8 cellular contexts compared by ENCODE assay signal in the genomic region with DNA sequence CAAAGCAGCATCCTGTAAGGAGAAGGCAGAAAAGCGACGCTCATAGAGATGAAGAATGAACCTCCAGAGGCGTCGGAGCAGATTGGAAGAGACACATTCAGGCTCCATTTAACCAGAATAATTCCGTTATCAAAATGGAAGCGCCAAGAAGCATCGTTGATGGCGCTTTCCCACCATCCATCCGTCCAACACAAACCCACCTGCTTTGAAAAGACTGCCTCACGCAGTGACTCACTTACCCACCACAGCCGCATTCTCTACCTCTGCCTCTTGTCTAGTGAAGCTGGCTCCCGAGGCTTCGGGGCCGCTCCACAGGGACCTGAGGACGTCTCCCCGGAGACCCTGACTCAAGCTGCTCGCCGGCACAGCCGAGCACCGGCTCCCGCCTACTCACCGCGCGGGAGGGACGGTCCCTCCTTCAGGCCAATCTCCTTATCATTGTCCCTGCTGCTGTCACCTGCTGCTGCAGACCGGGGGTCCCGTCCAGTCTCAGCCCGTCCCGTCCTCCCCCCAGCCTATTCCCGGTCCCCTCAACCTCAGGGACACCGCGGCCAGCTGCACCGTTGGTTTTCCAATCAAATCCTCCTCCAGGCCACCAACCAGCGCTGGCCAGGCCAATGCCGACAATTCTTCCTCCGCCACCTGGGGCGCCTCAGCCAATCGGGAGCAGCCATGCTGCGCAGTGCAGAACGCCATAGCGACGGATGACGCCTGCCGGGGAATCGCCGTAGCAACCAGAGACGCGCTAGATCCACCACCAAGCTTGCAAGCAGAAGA. TPM values are rescaled to one million over a fixed set of nuclear protein-coding genes. Genes with fewer than 3 reads are reported as not detected.
DNase-seq lines count a peak whose midpoint lies in the region; ATAC-seq and TF ChIP-seq lines count a peak whose summit lies in the region.

A gene with protein sequence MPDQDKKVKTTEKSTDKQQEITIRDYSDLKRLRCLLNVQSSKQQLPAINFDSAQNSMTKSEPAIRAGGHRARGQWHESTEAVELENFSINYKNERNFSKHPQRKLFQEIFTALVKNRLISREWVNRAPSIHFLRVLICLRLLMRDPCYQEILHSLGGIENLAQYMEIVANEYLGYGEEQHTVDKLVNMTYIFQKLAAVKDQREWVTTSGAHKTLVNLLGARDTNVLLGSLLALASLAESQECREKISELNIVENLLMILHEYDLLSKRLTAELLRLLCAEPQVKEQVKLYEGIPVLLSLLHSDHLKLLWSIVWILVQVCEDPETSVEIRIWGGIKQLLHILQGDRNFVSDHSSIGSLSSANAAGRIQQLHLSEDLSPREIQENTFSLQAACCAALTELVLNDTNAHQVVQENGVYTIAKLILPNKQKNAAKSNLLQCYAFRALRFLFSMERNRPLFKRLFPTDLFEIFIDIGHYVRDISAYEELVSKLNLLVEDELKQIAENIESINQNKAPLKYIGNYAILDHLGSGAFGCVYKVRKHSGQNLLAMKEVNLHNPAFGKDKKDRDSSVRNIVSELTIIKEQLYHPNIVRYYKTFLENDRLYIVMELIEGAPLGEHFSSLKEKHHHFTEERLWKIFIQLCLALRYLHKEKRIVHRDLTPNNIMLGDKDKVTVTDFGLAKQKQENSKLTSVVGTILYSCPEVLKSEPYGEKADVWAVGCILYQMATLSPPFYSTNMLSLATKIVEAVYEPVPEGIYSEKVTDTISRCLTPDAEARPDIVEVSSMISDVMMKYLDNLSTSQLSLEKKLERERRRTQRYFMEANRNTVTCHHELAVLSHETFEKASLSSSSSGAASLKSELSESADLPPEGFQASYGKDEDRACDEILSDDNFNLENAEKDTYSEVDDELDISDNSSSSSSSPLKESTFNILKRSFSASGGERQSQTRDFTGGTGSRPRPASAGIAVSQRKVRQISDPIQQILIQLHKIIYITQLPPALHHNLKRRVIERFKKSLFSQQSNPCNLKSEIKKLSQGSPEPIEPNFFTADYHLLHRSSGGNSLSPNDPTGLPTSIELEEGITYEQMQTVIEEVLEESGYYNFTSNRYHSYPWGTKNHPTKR (minus strand): TSS at position 553 of the 777 bp plus-strand sequence. CDS start 16,501 bp downstream, outside the sequence.

- H3K36me3 Mint-ChIP-seq in activated CD8-positive, alpha-beta T cell treated with anti-CD3 and anti-CD28 coated beads, Interleukin-2, amount 10 ng/mL, durations not matched to agents 7 days and 5 days (ENCODE audit: low read depth) = no peaks in the 10 kb centered on the region
- peaks cover 9% of the 10 kb centered on the region for H3K36me3 Mint-ChIP-seq in effector memory CD8-positive, alpha-beta T cell (ENCODE audit: insufficient read depth)

- ATAC-seq in HG03432 (IDR thresholded peaks at IDR 0.05; ENCODE audit: unreplicated experiment) (peak; percentile 100), lung (ENCODE audit: insufficient read depth, low FRiP score) (peak; percentile 99)
- peak; percentile 99 for ATAC-seq in activated CD8-positive, alpha-beta T cell treated with anti-CD3 and anti-CD28 coated beads, Interleukin-2, amount 10 ng/mL, durations not matched to agents 7 days and 5 days
- ATAC-seq in effector memory CD8-positive, alpha-beta T cell (replicated peaks) = peak; percentile 98

- no peak within 1 kb of the TSS for H3K27ac ChIP-seq in lung (ENCODE audit: low read depth in 1 of 2, low read length in 1 of 2)

- no peak for TF ChIP-seq CTCF in lung (IDR thresholded peaks at IDR 0.05; ENCODE audit: control extremely low read depth, extremely low read depth)

- peaks cover 0 to 2% of the 10 kb centered on the region in 2 donors for H3K4me1 ChIP-seq in lung (ENCODE audit: control insufficient read depth in 2 of 2, insufficient read depth in 2 of 2, low read length in 2 of 2)

- peak; percentile 92 for DNase-seq in AG20443 (ENCODE audit: low spot score)
- DNase-seq in GM19238 (ENCODE audit: insufficient read length, low spot score) = peak; percentile 94
- DNase-seq in NCI-H748 (lab: John Stamatoyannopoulos, UW; ENCODE audit: unreplicated experiment) = peak; percentile 91
- DNase-seq in activated CD8-positive, alpha-beta T cell treated with anti-CD3 and anti-CD28 coated beads, Interleukin-2, amount 10 ng/mL, durations not matched to agents 7 days and 5 days = peak; percentile 93
- DNase-seq in effector memory CD8-positive, alpha-beta T cell = peak; percentile 91 to 94 (median 92)
- DNase-seq in lung (ENCODE audit: low spot score) = peak; percentile 93
- peak; percentile 81 to 86 for DNase-seq in stimulated activated CD4-positive, alpha-beta T cell treated with anti-CD3 and anti-CD28 coated beads, Interleukin-4, amount 100 ng/mL, for 48 hours (ENCODE audit: low read depth in 2 of 2)

- no peaks in the 10 kb centered on the region for H3K9me3 ChIP-seq in lung (ENCODE audit: control insufficient read depth in 2 of 2, insufficient read depth in 1 of 2, low read length in 1 of 2)

- POLR2A ChIA-PET in activated CD8-positive, alpha-beta T cell treated with anti-CD3 and anti-CD28 coated beads, Interleukin-2, amount 10 ng/mL, durations not matched to agents 7 days and 5 days (lab: Charles Lee) = interaction anchor here (0.6 to 2.0 kb wide), 4 partner anchors 9 to 193 kb away, joined by 3 to 7 read pairs (median 3); partner anchors contain the start of gene SLC4A7

- peak within 1 kb of the TSS; percentile 58 for H3K27ac Mint-ChIP-seq in activated CD8-positive, alpha-beta T cell treated with anti-CD3 and anti-CD28 coated beads, Interleukin-2, amount 10 ng/mL, durations not matched to agents 7 days and 5 days
- peak within 1 kb of the TSS; percentile 89 to 90 for H3K27ac Mint-ChIP-seq in effector memory CD8-positive, alpha-beta T cell

- H3K4me1 Mint-ChIP-seq in activated CD8-positive, alpha-beta T cell treated with anti-CD3 and anti-CD28 coated beads, Interleukin-2, amount 10 ng/mL, durations not matched to agents 7 days and 5 days (ENCODE audit: low read depth) = peaks cover 14% of the 10 kb centered on the region
- H3K4me1 Mint-ChIP-seq in effector memory CD8-positive, alpha-beta T cell (ENCODE audit: low read depth in 2 of 2) = peaks cover 14 to 15% of the 10 kb centered on the region in 2 donors

- H3K36me3 ChIP-seq in lung (ENCODE audit: control insufficient read depth in 2 of 2, insufficient read depth in 2 of 2, low read length in 2 of 2) = no peaks in the 10 kb centered on the region

- no peaks in the 10 kb centered on the region for H3K27me3 Mint-ChIP-seq in activated CD8-positive, alpha-beta T cell treated with anti-CD3 and anti-CD28 coated beads, Interleukin-2, amount 10 ng/mL, durations not matched to agents 7 days and 5 days (ENCODE audit: low read depth)
- no peaks in the 10 kb centered on the region for H3K27me3 Mint-ChIP-seq in effector memory CD8-positive, alpha-beta T cell

- H3K9me3 Mint-ChIP-seq in activated CD8-positive, alpha-beta T cell treated with anti-CD3 and anti-CD28 coated beads, Interleukin-2, amount 10 ng/mL, durations not matched to agents 7 days and 5 days (ENCODE audit: insufficient read depth) = no peaks in the 10 kb centered on the region
- H3K9me3 Mint-ChIP-seq in effector memory CD8-positive, alpha-beta T cell = no peaks in the 10 kb centered on the region

- 1 to 2% methylated on average over 48 of the region's 48 CpGs for WGBS in lung, 2 donors

- H3K4me3 Mint-ChIP-seq in activated CD8-positive, alpha-beta T cell treated with anti-CD3 and anti-CD28 coated beads, Interleukin-2, amount 10 ng/mL, durations not matched to agents 7 days and 5 days = peak within 1 kb of the TSS; percentile 82
- H3K4me3 Mint-ChIP-seq in effector memory CD8-positive, alpha-beta T cell = peak within 1 kb of the TSS; percentile 92 to 97

- CTCF ChIA-PET in activated CD8-positive, alpha-beta T cell treated with anti-CD3 and anti-CD28 coated beads, Interleukin-2, amount 10 ng/mL, durations not matched to agents 7 days and 5 days (lab: Charles Lee) = interaction anchor here (0.9 to 2.4 kb wide), 5 partner anchors 9 to 312 kb away, joined by 3 to 12 read pairs (median 3); no protein-coding TSS in a partner anchor

- peak within 1 kb of the TSS; percentile 50 for H3K4me3 ChIP-seq in lung

- H3K27me3 ChIP-seq in lung (ENCODE audit: control insufficient read depth, insufficient read depth) = no peaks in the 10 kb centered on the region

RNA-seq across cellular contexts. Expression of the gene that starts here (rescaled TPM):
- total RNA-seq in activated CD8-positive, alpha-beta T cell treated with anti-CD3 and anti-CD28 coated beads, Interleukin-2, amount 10 ng/mL, durations not matched to agents 7 days and 5 days = under 1 TPM; 0.74 to 0.81 TPM
- total RNA-seq in lung = 10 to 100 TPM; 20.3 to 60.3 TPM
- 1 to 10 TPM; 3.5 to 5.4 TPM for polyA plus RNA-seq in lung

Comparison
In these comparisons a context has a peak if more than half of its experiments do, and no peak if none do; other contexts are left out.
1. RNA of the gene that starts here (total RNA-seq): 20.3 to 60.3 TPM in lung; 0.74 to 0.81 TPM in activated CD8-positive, alpha-beta T cell treated with anti-CD3 and anti-CD28 coated beads, Interleukin-2, amount 10 ng/mL, durations not matched to agents 7 days and 5 days; every median in the first group is over 10 times any median in the second.
2. Peak in DNase-seq and ATAC-seq in activated CD8-positive, alpha-beta T cell treated with anti-CD3 and anti-CD28 coated beads, Interleukin-2, amount 10 ng/mL, durations not matched to agents 7 days and 5 days; RNA of the gene not detected or under 1 TPM.
3. Peak in every context shown above with its lines, with median percentiles within 50 percentile points of each other: DNase-seq and ATAC-seq.